ENCODE assay signal across 15 cellular contexts in genomic region chr17:36859701-36860100, GRCh38.
DNase-seq lines count a peak whose midpoint lies in the region; ATAC-seq and TF ChIP-seq lines count a peak whose summit lies in the region.
"Had no signal": no experiment of that assay in that cellular context is flagged by ENCODE, and none has a peak within 500 bp of the region (broad histone marks: within the 10 kb centered on the region; RNA-seq: fewer than 3 reads in every experiment).

No MANE protein-coding gene starts in this region.

- peak overlapping the region; percentile 9 for H3K27ac Mint-ChIP-seq in activated T-helper 17 cell treated with anti-CD3 and anti-CD28 coated beads, Interleukin-2, amount 50 U/mL, for 72 hours
- H3K27ac Mint-ChIP-seq in activated CD8-positive, alpha-beta T cell treated with anti-CD3 and anti-CD28 coated beads, Interleukin-2, amount 10 ng/mL, durations not matched to agents 7 days and 5 days: no peak overlapping the region
- H3K27ac Mint-ChIP-seq: B cell; CD4-positive, alpha-beta T cell; IgD-negative memory B cell had no signal

- no peak for TF ChIP-seq CTCF in upper lobe of right lung (IDR thresholded peaks at IDR 0.05)

- no peak overlapping the region for H2AK5ac ChIP-seq in mesendoderm (ENCODE audit: low read length)

- POLR2A ChIA-PET in activated CD8-positive, alpha-beta T cell treated with anti-CD3 and anti-CD28 coated beads, Interleukin-2, amount 10 ng/mL, durations not matched to agents 7 days and 5 days (lab: Charles Lee): no interaction called here

- H3K56ac ChIP-seq in mesendoderm (ENCODE audit: low read length): peak overlapping the region; percentile 46

- H3K4me3 ChIP-seq in H7 (ENCODE audit: insufficient read depth, low read depth, low read length): no peak overlapping the region
- no peak overlapping the region for H3K4me3 ChIP-seq in mesendoderm (ENCODE audit: low read length)
- H3K4me3 ChIP-seq in upper lobe of right lung: no peak overlapping the region
- H3K4me3 ChIP-seq: HAP-1 had no signal

- H3K4ac ChIP-seq in mesendoderm (ENCODE audit: low read depth, low read length): peak overlapping the region; percentile 19

- WGBS in mesendoderm (ENCODE audit: extremely low coverage, insufficient coverage, low lambda C conversion rate): no CpG with 5 or more reads among the region's 11 CpGs

- H3K27ac ChIP-seq in mesendoderm (ENCODE audit: low read depth, low read length) (no peak overlapping the region), upper lobe of right lung (no peak overlapping the region)
- H3K27ac ChIP-seq: C4-2B had no signal

- intact Hi-C loops in upper lobe of right lung (cut with DNase I): loop anchor here (10.0 kb wide), 1 partner anchor 65 kb away; no protein-coding TSS in a partner anchor

- H3K9me3 ChIP-seq in upper lobe of right lung: no peaks in the 10 kb centered on the region
- H3K9me3 ChIP-seq: Caco-2, HAP-1 had no signal

- no peak overlapping the region for H2BK120ac ChIP-seq in mesendoderm (ENCODE audit: low read depth, low read length)

- no peak overlapping the region for H4K5ac ChIP-seq in mesendoderm (ENCODE audit: low read length)

- no peaks in the 10 kb centered on the region for H3K27me3 ChIP-seq in H7 (ENCODE audit: control insufficient read depth, insufficient read depth, low read length)
- H3K27me3 ChIP-seq in mesendoderm (ENCODE audit: insufficient read depth, low read length, poor library complexity): no peaks in the 10 kb centered on the region
- peaks cover 13% of the 10 kb centered on the region for H3K27me3 ChIP-seq in upper lobe of right lung

- H3K23ac ChIP-seq in mesendoderm (ENCODE audit: low read length): no peak overlapping the region

- peaks cover 9% of the 10 kb centered on the region for H3K4me1 ChIP-seq in mesendoderm (ENCODE audit: control insufficient read depth, low read depth, low read length)
- no peaks in the 10 kb centered on the region for H3K4me1 ChIP-seq in upper lobe of right lung
- H3K4me1 ChIP-seq: HAP-1 had no signal

- H3K79me1 ChIP-seq in mesendoderm (ENCODE audit: low read length): no peaks in the 10 kb centered on the region

- no peaks in the 10 kb centered on the region for H3K36me3 ChIP-seq in H7 (replicated peaks; ENCODE audit: control insufficient read depth, insufficient read depth, low read length)
- H3K36me3 ChIP-seq in mesendoderm (ENCODE audit: control insufficient read depth, insufficient read depth, low read length): no peaks in the 10 kb centered on the region
- H3K36me3 ChIP-seq in upper lobe of right lung: no peaks in the 10 kb centered on the region
- H3K36me3 ChIP-seq: HAP-1 had no signal

- no peaks in the 10 kb centered on the region for H3K9me3 Mint-ChIP-seq in activated T-helper 17 cell treated with anti-CD3 and anti-CD28 coated beads, Interleukin-2, amount 50 U/mL, for 72 hours
- no peaks in the 10 kb centered on the region for H3K9me3 Mint-ChIP-seq in activated CD8-positive, alpha-beta T cell treated with anti-CD3 and anti-CD28 coated beads, Interleukin-2, amount 10 ng/mL, durations not matched to agents 7 days and 5 days (ENCODE audit: insufficient read depth)
- H3K9me3 Mint-ChIP-seq: CD4-positive, alpha-beta T cell; IgD-negative memory B cell had no signal

- H3K4me3 Mint-ChIP-seq in activated T-helper 17 cell treated with anti-CD3 and anti-CD28 coated beads, Interleukin-2, amount 50 U/mL, for 72 hours: no peak overlapping the region
- H3K4me3 Mint-ChIP-seq in activated CD8-positive, alpha-beta T cell treated with anti-CD3 and anti-CD28 coated beads, Interleukin-2, amount 10 ng/mL, durations not matched to agents 7 days and 5 days: no peak overlapping the region
- H3K4me3 Mint-ChIP-seq: B cell; CD4-positive, alpha-beta T cell; IgD-negative memory B cell had no signal

- no peak overlapping the region for H3K18ac ChIP-seq in mesendoderm (ENCODE audit: low read length)

- no peak overlapping the region for H4K8ac ChIP-seq in mesendoderm (ENCODE audit: low read depth, low read length)

- no peak overlapping the region for H3K4me2 ChIP-seq in mesendoderm (ENCODE audit: low read length)

- H3K36me3 Mint-ChIP-seq in activated T-helper 17 cell treated with anti-CD3 and anti-CD28 coated beads, Interleukin-2, amount 50 U/mL, for 72 hours (ENCODE audit: low read depth): no peaks in the 10 kb centered on the region
- no peaks in the 10 kb centered on the region for H3K36me3 Mint-ChIP-seq in activated CD8-positive, alpha-beta T cell treated with anti-CD3 and anti-CD28 coated beads, Interleukin-2, amount 10 ng/mL, durations not matched to agents 7 days and 5 days (ENCODE audit: low read depth)
- H3K36me3 Mint-ChIP-seq: IgD-negative memory B cell had no signal

- no peak for ATAC-seq in activated T-helper 17 cell treated with anti-CD3 and anti-CD28 coated beads, Interleukin-2, amount 50 U/mL, for 72 hours (replicated peaks)
- ATAC-seq in upper lobe of right lung (no peak), GM21723 (IDR thresholded peaks at IDR 0.05; ENCODE audit: unreplicated experiment) (no peak)
- ATAC-seq in activated CD8-positive, alpha-beta T cell treated with anti-CD3 and anti-CD28 coated beads, Interleukin-2, amount 10 ng/mL, durations not matched to agents 7 days and 5 days: no peak

- no peaks in the 10 kb centered on the region for H3K4me1 Mint-ChIP-seq in activated T-helper 17 cell treated with anti-CD3 and anti-CD28 coated beads, Interleukin-2, amount 50 U/mL, for 72 hours
- H3K4me1 Mint-ChIP-seq in activated CD8-positive, alpha-beta T cell treated with anti-CD3 and anti-CD28 coated beads, Interleukin-2, amount 10 ng/mL, durations not matched to agents 7 days and 5 days (ENCODE audit: low read depth): no peaks in the 10 kb centered on the region
- H3K4me1 Mint-ChIP-seq: B cell, IgD-negative memory B cell had no signal

- no peak overlapping the region for H3K9ac ChIP-seq in mesendoderm (ENCODE audit: low read length)

- peak overlapping the region; percentile 48 for H2BK5ac ChIP-seq in mesendoderm (ENCODE audit: low read length)

- H2BK15ac ChIP-seq in mesendoderm (replicated peaks; ENCODE audit: low read depth): no peak overlapping the region

- DNase-seq in H7 (peak; percentile 48), mesendoderm (no peak), upper lobe of right lung (no peak)
- DNase-seq in activated CD8-positive, alpha-beta T cell treated with anti-CD3 and anti-CD28 coated beads, Interleukin-2, amount 10 ng/mL, durations not matched to agents 7 days and 5 days: no peak
- DNase-seq in activated effector memory CD4-positive, alpha-beta T cell treated with Interleukin-2 at 50 U/mL for 16 hours: no peak
- DNase-seq: Caco-2; CD4-positive, alpha-beta T cell; DMS79 treated with DMSO at 0.1 percent for 48 hours; GF-D8 had no signal

- H3K79me2 ChIP-seq in mesendoderm (ENCODE audit: control insufficient read depth, insufficient read depth, low read length): no peaks in the 10 kb centered on the region

- CTCF ChIA-PET in activated CD8-positive, alpha-beta T cell treated with anti-CD3 and anti-CD28 coated beads, Interleukin-2, amount 10 ng/mL, durations not matched to agents 7 days and 5 days (lab: Charles Lee): no interaction called here

- peaks cover 13% of the 10 kb centered on the region for H3K27me3 Mint-ChIP-seq in activated T-helper 17 cell treated with anti-CD3 and anti-CD28 coated beads, Interleukin-2, amount 50 U/mL, for 72 hours
- H3K27me3 Mint-ChIP-seq in activated CD8-positive, alpha-beta T cell treated with anti-CD3 and anti-CD28 coated beads, Interleukin-2, amount 10 ng/mL, durations not matched to agents 7 days and 5 days (ENCODE audit: low read depth): peaks cover 8% of the 10 kb centered on the region
